Comparison of ENCODE assay signal across 13 cellular contexts in genomic region chrX:21926116-21926515, GRCh38. TPM values are rescaled to one million over a fixed set of nuclear protein-coding genes. Genes with fewer than 3 reads are reported as not detected.
A peak's percentile ranks its signal among the peaks of the same experiment; 100 is the strongest.
DNase-seq lines count a peak whose midpoint lies in the region; FAIRE-seq and TF ChIP-seq lines count a peak whose summit lies in the region.
"Had no signal": no experiment of that assay in that cellular context is flagged by ENCODE, and none has a peak within 500 bp of the region (broad histone marks: within the 10 kb centered on the region; RNA-seq: fewer than 3 reads in every experiment).

No MANE protein-coding gene starts in this region.

- peaks cover 21% of the 10 kb centered on the region for H3K4me1 Mint-ChIP-seq in dendritic cell treated with granulocyte-macrophage colony-stimulating factor and Interleukin-4, amounts not matched to agents 40 ng/mL and 50 ng/mL, for 4 days (ENCODE audit: low read depth)
- H3K4me1 Mint-ChIP-seq in neural crest cell, result peaks cover 42% of the 10 kb centered on the region

- peak overlapping the region; percentile 61 for H3K27ac Mint-ChIP-seq in dendritic cell treated with granulocyte-macrophage colony-stimulating factor and Interleukin-4, amounts not matched to agents 40 ng/mL and 50 ng/mL, for 4 days
- H3K27ac Mint-ChIP-seq in neural crest cell (ENCODE audit: unreplicated experiment), result peak overlapping the region; percentile 81

- H3K4me1 ChIP-seq in ES-I3 (ENCODE audit: insufficient read depth, low read length), result peaks cover 43% of the 10 kb centered on the region

- no peaks in the 10 kb centered on the region for H3K36me3 Mint-ChIP-seq in dendritic cell treated with granulocyte-macrophage colony-stimulating factor and Interleukin-4, amounts not matched to agents 40 ng/mL and 50 ng/mL, for 4 days (ENCODE audit: low read depth)
- H3K36me3 Mint-ChIP-seq in neural crest cell (ENCODE audit: low read depth), result no peaks in the 10 kb centered on the region
- H3K36me3 Mint-ChIP-seq: WTC11 had no signal

- FAIRE-seq in GM12892 (lab: Jason Lieb, UNC), result no peak

- H3K9me3 Mint-ChIP-seq in dendritic cell treated with granulocyte-macrophage colony-stimulating factor and Interleukin-4, amounts not matched to agents 40 ng/mL and 50 ng/mL, for 4 days, result peaks cover 12% of the 10 kb centered on the region
- H3K9me3 Mint-ChIP-seq in neural crest cell, result peaks cover 2% of the 10 kb centered on the region
- H3K9me3 Mint-ChIP-seq: activated naive CD4-positive, alpha-beta T cell treated with anti-CD3 and anti-CD28 coated beads for 36 hours had no signal

- DNase-seq in NB4 (ENCODE audit: low read depth) (peak; percentile 56), neural crest cell (ENCODE audit: low read depth, low spot score) (no peak), GM12892 (ENCODE audit: insufficient read length) (no peak), hypothalamus (lab: John Stamatoyannopoulos, UW) (no peak), NCI-H748 treated with DMSO at 0.1 percent for 48 hours (lab: John Stamatoyannopoulos, UW) (no peak)
- DNase-seq in activated CD4-positive, alpha-beta T cell treated with anti-CD3 and anti-CD28 coated beads for 4 hours, result no peak
- DNase-seq: DMS79, left cardiac atrium, NCI-H510A treated with DMSO at 0.1 percent for 48 hours had no signal

- no peaks in the 10 kb centered on the region for H3K27me3 Mint-ChIP-seq in dendritic cell treated with granulocyte-macrophage colony-stimulating factor and Interleukin-4, amounts not matched to agents 40 ng/mL and 50 ng/mL, for 4 days
- no peaks in the 10 kb centered on the region for H3K27me3 Mint-ChIP-seq in neural crest cell (ENCODE audit: low read depth)

- TF ChIP-seq CTCF in NB4 (IDR thresholded peaks at IDR 0.05; ENCODE audit: low read depth, low read length), result no peak
- TF ChIP-seq CTCF in neural crest cell (conservative IDR thresholded peaks at IDR 0.05), result no peak

- H3K4me3 ChIP-seq in NB4 (ENCODE audit: low read depth, low read length), result peak overlapping the region; percentile 52

- H3K4me3 Mint-ChIP-seq in dendritic cell treated with granulocyte-macrophage colony-stimulating factor and Interleukin-4, amounts not matched to agents 40 ng/mL and 50 ng/mL, for 4 days, result peak overlapping the region; percentile 17
- no peak overlapping the region for H3K4me3 Mint-ChIP-seq in neural crest cell
- H3K4me3 Mint-ChIP-seq: activated naive CD4-positive, alpha-beta T cell treated with anti-CD3 and anti-CD28 coated beads for 36 hours; WTC11 had no signal

- intact Hi-C loops in dendritic cell treated with granulocyte-macrophage colony-stimulating factor and Interleukin-4, amounts not matched to agents 40 ng/mL and 50 ng/mL, for 4 days (cut with micrococcal nuclease), result loop anchor here (2.0 kb wide), 1 partner anchor 15 kb away; the partner anchor contains the start of gene SMS

- H3K9me3 ChIP-seq in ES-I3 (ENCODE audit: control insufficient read depth, insufficient read depth, low read length), result peaks cover 3% of the 10 kb centered on the region; the same call in 1 of the 2 replicates

- TF ChIP-seq POLR2A in NB4 (IDR thresholded peaks at IDR 0.05; ENCODE audit: extremely low read depth, insufficient read length) (no peak), GM12892 (IDR thresholded peaks at IDR 0.05; ENCODE audit: low read depth, low read length) (no peak)

- peak overlapping the region; percentile 5; the same call in 1 of the 2 replicates for H3K9ac ChIP-seq in ES-I3 (ENCODE audit: low read depth, low read length)

- H3K36me3 ChIP-seq in ES-I3 (ENCODE audit: insufficient read depth, low read length), result no peaks in the 10 kb centered on the region; the same call in 1 of the 2 replicates

RNA-seq across cellular contexts. Expression of gene SMS, which starts 14.4 kb away (rescaled TPM):
- 346 and 354 TPM in 2 replicates for total RNA-seq in neural crest cell
- 104 TPM for polyA plus RNA-seq in GM12892 (2012; ENCODE audit: missing spikeins)
